Comparison of ENCODE assay signal across 8 cellular contexts in genomic region chr2:241355983-241356870, GRCh38. TPM values are rescaled to one million over a fixed set of nuclear protein-coding genes. Genes with fewer than 3 reads are reported as not detected.
A peak's percentile ranks its signal among the peaks of the same experiment; 100 is the strongest.
DNase-seq lines count a peak whose midpoint lies in the region; ATAC-seq and TF ChIP-seq lines count a peak whose summit lies in the region.

A gene with protein sequence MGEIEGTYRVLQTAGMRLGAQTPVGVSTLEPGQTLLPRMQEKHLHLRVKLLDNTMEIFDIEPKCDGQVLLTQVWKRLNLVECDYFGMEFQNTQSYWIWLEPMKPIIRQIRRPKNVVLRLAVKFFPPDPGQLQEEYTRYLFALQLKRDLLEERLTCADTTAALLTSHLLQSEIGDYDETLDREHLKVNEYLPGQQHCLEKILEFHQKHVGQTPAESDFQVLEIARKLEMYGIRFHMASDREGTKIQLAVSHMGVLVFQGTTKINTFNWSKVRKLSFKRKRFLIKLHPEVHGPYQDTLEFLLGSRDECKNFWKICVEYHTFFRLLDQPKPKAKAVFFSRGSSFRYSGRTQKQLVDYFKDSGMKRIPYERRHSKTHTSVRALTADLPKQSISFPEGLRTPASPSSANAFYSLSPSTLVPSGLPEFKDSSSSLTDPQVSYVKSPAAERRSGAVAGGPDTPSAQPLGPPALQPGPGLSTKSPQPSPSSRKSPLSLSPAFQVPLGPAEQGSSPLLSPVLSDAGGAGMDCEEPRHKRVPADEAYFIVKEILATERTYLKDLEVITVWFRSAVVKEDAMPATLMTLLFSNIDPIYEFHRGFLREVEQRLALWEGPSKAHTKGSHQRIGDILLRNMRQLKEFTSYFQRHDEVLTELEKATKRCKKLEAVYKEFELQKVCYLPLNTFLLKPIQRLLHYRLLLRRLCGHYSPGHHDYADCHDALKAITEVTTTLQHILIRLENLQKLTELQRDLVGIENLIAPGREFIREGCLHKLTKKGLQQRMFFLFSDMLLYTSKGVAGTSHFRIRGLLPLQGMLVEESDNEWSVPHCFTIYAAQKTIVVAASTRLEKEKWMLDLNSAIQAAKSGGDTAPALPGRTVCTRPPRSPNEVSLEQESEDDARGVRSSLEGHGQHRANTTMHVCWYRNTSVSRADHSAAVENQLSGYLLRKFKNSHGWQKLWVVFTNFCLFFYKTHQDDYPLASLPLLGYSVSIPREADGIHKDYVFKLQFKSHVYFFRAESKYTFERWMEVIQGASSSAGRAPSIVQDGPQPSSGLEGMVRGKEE (plus strand): TSS chr2:241356285. CDS start chr2:241373108, 16,823 bp downstream.

- ATAC-seq in GM19043 (IDR thresholded peaks at IDR 0.05; ENCODE audit: low read depth, unreplicated experiment) (peak; percentile 73), HG03354 (IDR thresholded peaks at IDR 0.05; ENCODE audit: poor library complexity, severe bottlenecking, unreplicated experiment) (peak; percentile 87)

- TF ChIP-seq CTCF in AG10803 (conservative IDR thresholded peaks at IDR 0.05; ENCODE audit: low read length), result no peak
- no peak for TF ChIP-seq CTCF in spleen (IDR thresholded peaks at IDR 0.05 in 8 of 11, conservative IDR thresholded peaks at IDR 0.05 in 3 of 11)

- no peaks in the 10 kb centered on the region for H3K27me3 ChIP-seq in spleen (replicated peaks in 1 of 7)

- no peaks in the 10 kb centered on the region for H3K9me3 ChIP-seq in spleen

- peak within 1 kb of the TSS; percentile 83 to 98 (median 90) for H3K27ac ChIP-seq in spleen

- peaks cover 3 to 36% (median 32%) of the 10 kb centered on the region in 6 donors for H3K36me3 ChIP-seq in spleen

- WGBS in spleen, 5 donors, result 0 to 1% (median 0%) methylated on average over 6 to 101 of the region's 101 CpGs

- peak in 1 of 3 donors; percentile 82 for TF ChIP-seq POLR2A in spleen (IDR thresholded peaks at IDR 0.05)

- peaks cover 20 to 49% (median 43%) of the 10 kb centered on the region in 6 donors for H3K4me1 ChIP-seq in spleen

- intact Hi-C loops in spleen (cut with DNase I; ENCODE audit: low total_unique reads), result loop anchor here (5.0 kb wide), 1 partner anchor 256 kb away; no protein-coding TSS in a partner anchor

- DNase-seq in AG10803 (ENCODE audit: low read depth) (peak; percentile 98), NCI-H446 (lab: John Stamatoyannopoulos, UW) (peak; percentile 95 to 99), inferior parietal cortex (ENCODE audit: extremely low spot score) (peak; percentile 96), spleen (peak; percentile 100)
- DNase-seq in activated CD4-positive, CD25-positive, alpha-beta regulatory T cell treated with anti-CD3 and anti-CD28 coated beads, Interleukin-2, amount 50 U/mL, for 16 hours (ENCODE audit: low read depth, low spot score), result peak; percentile 92
- peak; percentile 97 for DNase-seq in central memory CD4-positive, alpha-beta T cell

- H3K4me3 ChIP-seq in AG10803 (ENCODE audit: low read length) (peak within 1 kb of the TSS; percentile 86), spleen (peak within 1 kb of the TSS; percentile 65 to 95 (median 78))

RNA-seq across cellular contexts. Expression of the gene that starts here (rescaled TPM):
- 10 to 100 TPM; 30.9 to 72.8 (median 61.5) TPM for total RNA-seq in spleen
- 10 to 100 TPM in 2 of 3 donors, 1 to 10 TPM in 1; 9.1 to 16.5 (median 14.1) TPM for polyA plus RNA-seq in spleen

Comparison
In these comparisons a context has a peak if more than half of its experiments do, and no peak if none do; other contexts are left out.
1. Peak in every context shown above with its lines: DNase-seq, ATAC-seq, H3K4me3 ChIP-seq and H3K27ac ChIP-seq.